ENCODE assay signal across 1 cellular context in genomic region chr19:44889830-44890365, GRCh38.
A peak's percentile ranks its signal among the peaks of the same experiment; 100 is the strongest.
TF ChIP-seq lines count a peak whose summit lies in the region.

No MANE protein-coding gene starts in this region.

TF ChIP-seq in GM12878, 131 proteins besides CTCF, POLR2A, EP300 and RAD21:
- TF ChIP-seq DPF2 (IDR thresholded peaks at IDR 0.05) (peak; percentile 41; the same call in 1 of the 2 replicates), GATAD2B (conservative IDR thresholded peaks at IDR 0.05; ENCODE audit: low read depth) (0 out of 2 replicates have a peak, but pooled peaks have one; percentile 39), YBX1 (IDR thresholded peaks at IDR 0.05) (0 out of 2 replicates have a peak, but pooled peaks have one; percentile 16), MAX (IDR thresholded peaks at IDR 0.05; ENCODE audit: low read depth, low read length) (no peak), CHD2 (IDR thresholded peaks at IDR 0.05; ENCODE audit: borderline replicate concordance, low read depth, low read length) (no peak), ZNF207 (IDR thresholded peaks at IDR 0.05; ENCODE audit: borderline replicate concordance) (0 out of 2 replicates have a peak, but pooled peaks have one; percentile 30), EED (IDR thresholded peaks at IDR 0.05; ENCODE audit: low read depth) (peak; percentile 48; the same call in 1 of the 2 replicates), GABPA (IDR thresholded peaks at IDR 0.05; ENCODE audit: low read depth) (no peak), TARDBP (IDR thresholded peaks at IDR 0.05; ENCODE audit: borderline replicate concordance) (no peak), TAF1 (IDR thresholded peaks at IDR 0.05; ENCODE audit: borderline replicate concordance, low read depth, low read length) (no peak), MTA2 (IDR thresholded peaks at IDR 0.05; ENCODE audit: low read depth) (no peak), SMAD1 (IDR thresholded peaks at IDR 0.05; ENCODE audit: low read depth, partially characterized antibody) (no peak), IKZF1 (conservative IDR thresholded peaks at IDR 0.05) (no peak), ATF3 (IDR thresholded peaks at IDR 0.05; ENCODE audit: borderline replicate concordance, extremely low read depth, low read depth, low read length) (no peak), PML (IDR thresholded peaks at IDR 0.05; ENCODE audit: low read length) (0 out of 2 replicates have a peak, but pooled peaks have one; percentile 44), ZBTB11 (CRISPR knock-in tag; IDR thresholded peaks at IDR 0.05) (no peak)
- TF ChIP-seq, protein P1, sequence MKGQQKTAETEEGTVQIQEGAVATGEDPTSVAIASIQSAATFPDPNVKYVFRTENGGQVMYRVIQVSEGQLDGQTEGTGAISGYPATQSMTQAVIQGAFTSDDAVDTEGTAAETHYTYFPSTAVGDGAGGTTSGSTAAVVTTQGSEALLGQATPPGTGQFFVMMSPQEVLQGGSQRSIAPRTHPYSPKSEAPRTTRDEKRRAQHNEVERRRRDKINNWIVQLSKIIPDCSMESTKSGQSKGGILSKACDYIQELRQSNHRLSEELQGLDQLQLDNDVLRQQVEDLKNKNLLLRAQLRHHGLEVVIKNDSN (IDR thresholded peaks at IDR 0.05; ENCODE audit: borderline replicate concordance, extremely low read length, insufficient read depth, low read depth, low read length): no peak
